10 cellular contexts compared by ENCODE assay signal in the genomic region with DNA sequence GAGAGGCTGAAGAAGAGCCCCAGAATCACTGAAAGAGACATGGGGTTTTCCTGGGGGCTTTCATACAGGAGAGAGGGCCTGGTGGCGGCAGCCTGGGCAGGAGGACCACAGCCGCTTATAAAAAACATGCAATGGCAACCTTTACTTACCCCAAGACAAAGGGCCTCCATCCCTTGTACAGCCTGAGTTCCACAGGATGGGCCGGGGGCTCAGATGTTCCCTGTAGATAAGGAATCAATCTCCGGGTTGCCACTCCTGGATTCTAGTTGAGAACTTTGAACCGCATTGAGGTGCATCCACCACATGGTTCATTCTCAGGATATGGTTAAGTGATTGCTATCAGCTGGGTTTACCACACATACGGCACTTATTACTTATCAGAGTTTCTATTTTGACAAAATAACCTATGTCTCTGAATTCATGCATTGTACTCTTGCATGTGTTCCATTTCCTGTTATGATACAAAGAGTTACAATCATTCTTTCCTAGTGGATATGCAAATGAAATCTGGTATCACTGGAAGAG.
DNase-seq lines count a peak whose midpoint lies in the region; ATAC-seq and TF ChIP-seq lines count a peak whose summit lies in the region.
"Had no signal": no experiment of that assay in that cellular context is flagged by ENCODE, and none has a peak within 500 bp of the region (broad histone marks: within the 10 kb centered on the region; RNA-seq: fewer than 3 reads in every experiment).

No MANE protein-coding gene starts in this region.

- H3K4me1 Mint-ChIP-seq in CD4-positive, alpha-beta memory T cell, result peaks cover 2 to 18% (median 7%) of the 10 kb centered on the region in 4 donors
- peaks cover 2% of the 10 kb centered on the region for H3K4me1 Mint-ChIP-seq in T-helper 17 cell

- no peaks in the 10 kb centered on the region for H3K36me3 Mint-ChIP-seq in CD4-positive, alpha-beta memory T cell
- no peaks in the 10 kb centered on the region for H3K36me3 Mint-ChIP-seq in T-helper 17 cell (ENCODE audit: low read depth)

- no peaks in the 10 kb centered on the region for H3K4me1 ChIP-seq in CD4-positive, alpha-beta memory T cell (ENCODE audit: insufficient read depth, low read length)
- H3K4me1 ChIP-seq in sigmoid colon, result no peaks in the 10 kb centered on the region
- peaks cover 0 to 6% of the 10 kb centered on the region in 2 donors for H3K4me1 ChIP-seq in ascending aorta

- CTCF ChIA-PET in CD4-positive, alpha-beta memory T cell (lab: Charles Lee; ENCODE audit: partially characterized antibody), result no interaction called here

- no peak for TF ChIP-seq POLR2A in sigmoid colon (IDR thresholded peaks at IDR 0.05)

- 39 to 62% methylated on average over 6 of the region's 6 CpGs for WGBS in sigmoid colon, 2 donors

- no peaks in the 10 kb centered on the region for H3K27me3 Mint-ChIP-seq in CD4-positive, alpha-beta memory T cell
- H3K27me3 Mint-ChIP-seq in T-helper 17 cell, result no peaks in the 10 kb centered on the region

- no peak for TF ChIP-seq CTCF in sigmoid colon (IDR thresholded peaks at IDR 0.05)
- no peak for TF ChIP-seq CTCF in ascending aorta (IDR thresholded peaks at IDR 0.05)

- H3K27ac Mint-ChIP-seq in CD4-positive, alpha-beta memory T cell, result peak overlapping the region in 1 of 7 donors; percentile 45
- H3K27ac Mint-ChIP-seq in T-helper 17 cell, result no peak overlapping the region

- POLR2A ChIA-PET in CD4-positive, alpha-beta memory T cell (lab: Charles Lee; ENCODE audit: partially characterized antibody), result no interaction called here

- peaks cover 0 to under 1% of the 10 kb centered on the region in 2 donors for H3K9me3 ChIP-seq in CD4-positive, alpha-beta memory T cell (ENCODE audit: control insufficient read depth in 1 of 2, low read length in 2 of 2)
- H3K9me3 ChIP-seq in T-helper 17 cell (ENCODE audit: control insufficient read depth, low read length, poor library complexity, severe bottlenecking) (no peaks in the 10 kb centered on the region), sigmoid colon (no peaks in the 10 kb centered on the region), ascending aorta (no peaks in the 10 kb centered on the region)

- intact Hi-C loops in CD4-positive, alpha-beta memory T cell (cut with micrococcal nuclease), result no loop called here
- intact Hi-C loops in sigmoid colon (cut with DNase I) (no loop called here), ascending aorta (cut with DNase I) (no loop called here), head of caudate nucleus (cut with DNase I) (no loop called here)

- TF ChIP-seq EP300 in sigmoid colon (IDR thresholded peaks at IDR 0.05), result no peak

- H3K36me3 ChIP-seq in CD4-positive, alpha-beta memory T cell (ENCODE audit: insufficient read depth, low read length), result no peaks in the 10 kb centered on the region
- no peaks in the 10 kb centered on the region for H3K36me3 ChIP-seq in sigmoid colon
- no peaks in the 10 kb centered on the region for H3K36me3 ChIP-seq in ascending aorta

- peak in 4 of 5 donors; percentile 1 to 46 (median 10) for DNase-seq in CD4-positive, alpha-beta memory T cell
- DNase-seq in T-helper 17 cell (no peak), sigmoid colon (no peak), ascending aorta (ENCODE audit: low spot score in 2 of 2) (no peak), KG1 (lab: John Stamatoyannopoulos, UW) (no peak), head of caudate nucleus (no peak)
- DNase-seq: right cardiac atrium had no signal

- H3K9me3 Mint-ChIP-seq in CD4-positive, alpha-beta memory T cell, result peaks cover 0 to 8% (median 4%) of the 10 kb centered on the region in 8 donors

- H3K4me3 ChIP-seq in CD4-positive, alpha-beta memory T cell (ENCODE audit: low read length in 2 of 2), result no peak overlapping the region
- H3K4me3 ChIP-seq in sigmoid colon, result no peak overlapping the region
- H3K4me3 ChIP-seq in ascending aorta, result no peak overlapping the region

- ATAC-seq in GM19324 (IDR thresholded peaks at IDR 0.05; ENCODE audit: low FRiP score, unreplicated experiment) (peak; percentile 46), HG02885 (IDR thresholded peaks at IDR 0.05; ENCODE audit: poor library complexity, unreplicated experiment) (peak; percentile 92), T-helper 17 cell (peak; percentile 69)
- ATAC-seq: right cardiac atrium had no signal

- no peak overlapping the region for H3K27ac ChIP-seq in CD4-positive, alpha-beta memory T cell (ENCODE audit: low read depth, low read length)
- H3K27ac ChIP-seq in sigmoid colon (no peak overlapping the region), ascending aorta (no peak overlapping the region)
- H3K27ac ChIP-seq: epithelial cell of prostate had no signal

- H3K4me3 Mint-ChIP-seq in CD4-positive, alpha-beta memory T cell, result peak overlapping the region in 1 of 8 donors; percentile 8
- H3K4me3 Mint-ChIP-seq in T-helper 17 cell, result no peak overlapping the region

- H3K27me3 ChIP-seq in CD4-positive, alpha-beta memory T cell (ENCODE audit: insufficient read depth, low read length), result no peaks in the 10 kb centered on the region
- H3K27me3 ChIP-seq in sigmoid colon (no peaks in the 10 kb centered on the region), ascending aorta (no peaks in the 10 kb centered on the region)

Comparison
In these comparisons a context has a peak if more than half of its experiments do, and no peak if none do; other contexts are left out.
1. DNase-seq: peak in CD4-positive, alpha-beta memory T cell (4 of 5); none in T-helper 17 cell (0 of 3), sigmoid colon (single experiment), ascending aorta (0 of 2), KG1 (single experiment) and head of caudate nucleus (0 of 42).
2. Peak in every context shown above with its lines, with median percentiles within 50 percentile points of each other: ATAC-seq.